ENCODE assay signal across 18 cellular contexts in genomic region chr11:41985799-41986198, GRCh38.
DNase-seq lines count a peak whose midpoint lies in the region; ATAC-seq, FAIRE-seq and TF ChIP-seq lines count a peak whose summit lies in the region.
"Had no signal": no experiment of that assay in that cellular context is flagged by ENCODE, and none has a peak within 500 bp of the region (broad histone marks: within the 10 kb centered on the region; RNA-seq: fewer than 3 reads in every experiment).

No MANE protein-coding gene starts in this region.

- dilution Hi-C loops in endothelial cell of umbilical vein (cut with MboI; ENCODE audit: extremely low pct_ligation_motif_present, low sequenced_read_pairs): no loop called here

- CTCF ChIA-PET in endothelial cell of umbilical vein (lab: Charles Lee): no interaction called here

- no peak for TF ChIP-seq POLR2A in GM12892 (IDR thresholded peaks at IDR 0.05; ENCODE audit: low read depth, low read length)
- TF ChIP-seq POLR2A in endothelial cell of umbilical vein (IDR thresholded peaks at IDR 0.05; ENCODE audit: low read depth, low read length): no peak
- no peak for TF ChIP-seq POLR2A in thyroid gland (IDR thresholded peaks at IDR 0.05)

- POLR2A ChIA-PET in endothelial cell of umbilical vein (lab: Charles Lee): no interaction called here

- intact Hi-C loops in endothelial cell of umbilical vein (cut with micrococcal nuclease): no loop called here
- intact Hi-C loops in thyroid gland (cut with DNase I): no loop called here

- H3K27me3 ChIP-seq in MG63: no peaks in the 10 kb centered on the region
- H3K27me3 ChIP-seq in endothelial cell of umbilical vein (ENCODE audit: control insufficient read depth in 2 of 2, insufficient read depth in 2 of 2, low read length in 2 of 2): no peaks in the 10 kb centered on the region
- H3K27me3 ChIP-seq in thyroid gland: no peaks in the 10 kb centered on the region
- no peaks in the 10 kb centered on the region for H3K27me3 ChIP-seq in foreskin keratinocyte

- FAIRE-seq in GM12892 (lab: Jason Lieb, UNC): peak; percentile 60
- peak; percentile 48 for FAIRE-seq in endothelial cell of umbilical vein (lab: Jason Lieb, UNC)
- FAIRE-seq: GM12891, H1 had no signal

- no peak for ATAC-seq in foreskin keratinocyte
- ATAC-seq: CD8-positive, alpha-beta T cell had no signal

- H3K9me3 ChIP-seq in MG63 (no peaks in the 10 kb centered on the region; the same call in 1 of the 2 replicates), endothelial cell of umbilical vein (replicated peaks; ENCODE audit: control insufficient read depth, insufficient read depth, low read length) (no peaks in the 10 kb centered on the region), thyroid gland (no peaks in the 10 kb centered on the region)
- H3K9me3 ChIP-seq: Caco-2 had no signal

- no peak overlapping the region for H3K4me2 ChIP-seq in endothelial cell of umbilical vein (ENCODE audit: insufficient read depth, low read length)

- 94 to 95% methylated on average over 6 of the region's 6 CpGs for WGBS in thyroid gland, 2 donors

- H3K9me1 ChIP-seq in endothelial cell of umbilical vein (replicated peaks; ENCODE audit: control insufficient read depth, extremely low read depth, insufficient read depth, low read length): no peaks in the 10 kb centered on the region

- H2AFZ ChIP-seq in endothelial cell of umbilical vein (ENCODE audit: low read depth, low read length): no peak overlapping the region
- H2AFZ ChIP-seq: GM23248 had no signal

- H3K79me2 ChIP-seq in endothelial cell of umbilical vein (ENCODE audit: control insufficient read depth, insufficient read depth, low read length): no peaks in the 10 kb centered on the region

- H3K4me3 ChIP-seq in MG63 (no peak overlapping the region), endothelial cell of umbilical vein (replicated peaks in 1 of 3; ENCODE audit: insufficient read depth in 1 of 3, low read depth in 1 of 3, low read length in 3 of 3) (no peak overlapping the region), thyroid gland (replicated peaks in 1 of 3) (no peak overlapping the region)
- H3K4me3 ChIP-seq: GM23248 had no signal

- no peaks in the 10 kb centered on the region for H3K36me3 ChIP-seq in MG63
- no peaks in the 10 kb centered on the region for H3K36me3 ChIP-seq in endothelial cell of umbilical vein (ENCODE audit: control insufficient read depth in 2 of 2, extremely low read depth in 1 of 2, insufficient read depth in 2 of 2, low read length in 2 of 2)
- no peaks in the 10 kb centered on the region for H3K36me3 ChIP-seq in thyroid gland

- no peak overlapping the region for H3K9ac ChIP-seq in endothelial cell of umbilical vein (replicated peaks; ENCODE audit: extremely low read depth, insufficient read depth, low read length)
- H3K9ac ChIP-seq: GM23248 had no signal

- no TSS peak for BruUV-seq in endothelial cell of umbilical vein (replicated peaks; lab: Mats Ljungman, UMichigan)

- H4K20me1 ChIP-seq in endothelial cell of umbilical vein (replicated peaks; ENCODE audit: control insufficient read depth, extremely low read depth, insufficient read depth, low read length): no peaks in the 10 kb centered on the region

- no peaks in the 10 kb centered on the region for H3K4me1 ChIP-seq in endothelial cell of umbilical vein (ENCODE audit: control insufficient read depth, extremely low read depth, insufficient read depth, low read length)
- H3K4me1 ChIP-seq in thyroid gland: no peaks in the 10 kb centered on the region
- no peaks in the 10 kb centered on the region for H3K4me1 ChIP-seq in foreskin keratinocyte
- H3K4me1 ChIP-seq: Caco-2 had no signal

- no peak overlapping the region for H3K27ac ChIP-seq in endothelial cell of umbilical vein (ENCODE audit: insufficient read depth, low read depth, low read length)
- H3K27ac ChIP-seq in thyroid gland: no peak overlapping the region
- no peak overlapping the region for H3K27ac ChIP-seq in foreskin keratinocyte
- H3K27ac ChIP-seq: GM23248 had no signal

- no peak for TF ChIP-seq CTCF in endothelial cell of umbilical vein (IDR thresholded peaks at IDR 0.05; ENCODE audit: extremely low read depth in 1 of 2, insufficient read depth in 1 of 2, low read depth in 1 of 2, low read length in 2 of 2)
- TF ChIP-seq CTCF in thyroid gland (IDR thresholded peaks at IDR 0.05): no peak
- TF ChIP-seq CTCF in foreskin keratinocyte (conservative IDR thresholded peaks at IDR 0.05): no peak

- DNase-seq in GM12892 (ENCODE audit: insufficient read length) (no peak), MG63 (peak; percentile 35), endothelial cell of umbilical vein (ENCODE audit: low read depth, low spot score) (no peak), thyroid gland (no peak), foreskin keratinocyte (no peak)
- DNase-seq in activated effector memory CD4-positive, alpha-beta T cell treated with anti-CD3 and anti-CD28 coated beads, Interleukin-2, amount 50 U/mL, for 16 hours: no peak
- DNase-seq: C1 segment of cervical spinal cord; Caco-2; CD4-positive, CD25-positive, alpha-beta regulatory T cell; CD8-positive, alpha-beta T cell; DMS153; DMS79 treated with DMSO at 0.1 percent for 48 hours; GF-D8; GM23248; H7; HCEC 1CT had no signal

TF ChIP-seq in endothelial cell of umbilical vein, 7 proteins besides CTCF, POLR2A, EP300 and RAD21:
- TF ChIP-seq MYC (IDR thresholded peaks at IDR 0.05; ENCODE audit: low read depth, low read length): no peak
- no peak for TF ChIP-seq JUN (IDR thresholded peaks at IDR 0.05; ENCODE audit: borderline replicate concordance, insufficient read depth, insufficient read length, low read depth)
- no peak for TF ChIP-seq FOS (IDR thresholded peaks at IDR 0.05; ENCODE audit: borderline replicate concordance, insufficient read depth, low read length)
- TF ChIP-seq EZH2 (IDR thresholded peaks at IDR 0.05; ENCODE audit: borderline replicate concordance, low read depth, low read length, severe bottlenecking): no peak
- TF ChIP-seq POLR2AphosphoS5 (IDR thresholded peaks at IDR 0.05; ENCODE audit: insufficient read depth, low read depth, low read length): no peak
- no peak for TF ChIP-seq GATA2 (IDR thresholded peaks at IDR 0.05; ENCODE audit: insufficient read depth, insufficient read length, low read depth, low read length)
- TF ChIP-seq, protein P1, sequence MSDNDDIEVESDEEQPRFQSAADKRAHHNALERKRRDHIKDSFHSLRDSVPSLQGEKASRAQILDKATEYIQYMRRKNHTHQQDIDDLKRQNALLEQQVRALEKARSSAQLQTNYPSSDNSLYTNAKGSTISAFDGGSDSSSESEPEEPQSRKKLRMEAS (IDR thresholded peaks at IDR 0.05; ENCODE audit: insufficient read depth, insufficient read length): no peak
